ENCODE assay signal across 11 cellular contexts in genomic region chr1:19385236-19385635, GRCh38.
DNase-seq lines count a peak whose midpoint lies in the region; ATAC-seq and TF ChIP-seq lines count a peak whose summit lies in the region.
"Had no signal": no experiment of that assay in that cellular context is flagged by ENCODE, and none has a peak within 500 bp of the region (broad histone marks: within the 10 kb centered on the region; RNA-seq: fewer than 3 reads in every experiment).

No MANE protein-coding gene starts in this region.

- H4K20me1 ChIP-seq in neural progenitor cell (ENCODE audit: low read depth), result peaks cover 21% of the 10 kb centered on the region

- no peak overlapping the region for H2AFZ ChIP-seq in neural progenitor cell (replicated peaks)

- H3K9me3 ChIP-seq in colonic mucosa (no peaks in the 10 kb centered on the region), mucosa of stomach (ENCODE audit: control insufficient read depth, low read length) (no peaks in the 10 kb centered on the region), thoracic aorta (no peaks in the 10 kb centered on the region), neural progenitor cell (ENCODE audit: low read depth) (no peaks in the 10 kb centered on the region)

- H3K4me1 Mint-ChIP-seq in HFFc6 (ENCODE audit: low read depth) (peaks cover 64% of the 10 kb centered on the region), neural progenitor cell (peaks cover 8% of the 10 kb centered on the region)

- peaks cover 30% of the 10 kb centered on the region for H3K79me2 ChIP-seq in neural progenitor cell (ENCODE audit: low read depth)

- H3K36me3 ChIP-seq in colonic mucosa (no peaks in the 10 kb centered on the region), mucosa of stomach (ENCODE audit: control insufficient read depth, insufficient read depth, low read length) (peaks cover 3% of the 10 kb centered on the region), thoracic aorta (peaks cover 2% of the 10 kb centered on the region), neural progenitor cell (no peaks in the 10 kb centered on the region)

- intact Hi-C loops in colonic mucosa (cut with DNase I), result no loop called here

- no peak overlapping the region for H3K4me2 ChIP-seq in neural progenitor cell

- H3F3A ChIP-seq in neural progenitor cell (ENCODE audit: low read depth), result no peaks in the 10 kb centered on the region

- peaks cover 34% of the 10 kb centered on the region for H3K36me3 Mint-ChIP-seq in HFFc6 (ENCODE audit: low read depth)
- H3K36me3 Mint-ChIP-seq in neural progenitor cell, result peaks cover 11% of the 10 kb centered on the region

- peak overlapping the region; percentile 59 for H3K4me3 Mint-ChIP-seq in HFFc6
- no peak overlapping the region for H3K4me3 Mint-ChIP-seq in neural progenitor cell

- DNase-seq in HFFc6 (no peak), colonic mucosa (no peak), thoracic aorta (ENCODE audit: low spot score) (no peak), GOT3 (lab: John Stamatoyannopoulos, UW) (no peak), neural progenitor cell (ENCODE audit: low spot score) (no peak)
- DNase-seq: anterior cingulate cortex; effector memory CD4-positive, alpha-beta T cell; GF-D8; NK-92 treated with Interleukin-12 subunit alpha and Interleukin-12 subunit beta, amount 100 ng/mL, for 24 hours had no signal

- H3K27ac ChIP-seq in colonic mucosa, result peak overlapping the region; percentile 79
- peak overlapping the region; percentile 71 to 82 for H3K27ac ChIP-seq in thoracic aorta
- no peak overlapping the region for H3K27ac ChIP-seq in neural progenitor cell

- TF ChIP-seq CTCF in HFFc6 (IDR thresholded peaks at IDR 0.05), result no peak
- TF ChIP-seq CTCF in colonic mucosa (IDR thresholded peaks at IDR 0.05), result no peak
- TF ChIP-seq CTCF in thoracic aorta (IDR thresholded peaks at IDR 0.05), result no peak
- TF ChIP-seq CTCF in neural progenitor cell (IDR thresholded peaks at IDR 0.05), result no peak

- peak overlapping the region in 1 of 2 donors; percentile 30 for H3K9ac ChIP-seq in colonic mucosa (ENCODE audit: low read depth in 2 of 2, low read length in 2 of 2)
- peak overlapping the region; percentile 52 for H3K9ac ChIP-seq in mucosa of stomach (ENCODE audit: low read length)
- no peak overlapping the region for H3K9ac ChIP-seq in neural progenitor cell

- H3K9me3 Mint-ChIP-seq in HFFc6 (no peaks in the 10 kb centered on the region), neural progenitor cell (no peaks in the 10 kb centered on the region)

- H3K27me3 ChIP-seq in colonic mucosa, result no peaks in the 10 kb centered on the region
- no peaks in the 10 kb centered on the region for H3K27me3 ChIP-seq in mucosa of stomach (ENCODE audit: control insufficient read depth, insufficient read depth, low read length)
- H3K27me3 ChIP-seq in thoracic aorta (replicated peaks; ENCODE audit: insufficient read depth), result no peaks in the 10 kb centered on the region
- H3K27me3 ChIP-seq in neural progenitor cell, result no peaks in the 10 kb centered on the region

- H3K27ac Mint-ChIP-seq in HFFc6 (peak overlapping the region; percentile 88), neural progenitor cell (no peak overlapping the region)

- ATAC-seq in thoracic aorta (ENCODE audit: insufficient number of reproducible peaks, low FRiP score, low read depth) (no peak), GM21423 (IDR thresholded peaks at IDR 0.05; ENCODE audit: unreplicated experiment) (no peak)

- H3K27me3 Mint-ChIP-seq in HFFc6 (ENCODE audit: insufficient read depth), result peaks cover 10% of the 10 kb centered on the region
- H3K27me3 Mint-ChIP-seq in neural progenitor cell (ENCODE audit: insufficient read depth, low read depth), result peaks cover 2% of the 10 kb centered on the region

- peaks cover 30% of the 10 kb centered on the region for H3K4me1 ChIP-seq in colonic mucosa
- H3K4me1 ChIP-seq in mucosa of stomach (ENCODE audit: control insufficient read depth, insufficient read depth, low read length), result peaks cover 39% of the 10 kb centered on the region
- peaks cover 44 to 68% of the 10 kb centered on the region in 2 donors for H3K4me1 ChIP-seq in thoracic aorta (ENCODE audit: control insufficient read depth in 1 of 2, low read depth in 2 of 2)
- no peaks in the 10 kb centered on the region for H3K4me1 ChIP-seq in neural progenitor cell

- H3K4me3 ChIP-seq in colonic mucosa (no peak overlapping the region), mucosa of stomach (ENCODE audit: low read length) (no peak overlapping the region), thoracic aorta (no peak overlapping the region), neural progenitor cell (no peak overlapping the region)
